ENCODE assay signal across 18 cellular contexts in the genomic region with DNA sequence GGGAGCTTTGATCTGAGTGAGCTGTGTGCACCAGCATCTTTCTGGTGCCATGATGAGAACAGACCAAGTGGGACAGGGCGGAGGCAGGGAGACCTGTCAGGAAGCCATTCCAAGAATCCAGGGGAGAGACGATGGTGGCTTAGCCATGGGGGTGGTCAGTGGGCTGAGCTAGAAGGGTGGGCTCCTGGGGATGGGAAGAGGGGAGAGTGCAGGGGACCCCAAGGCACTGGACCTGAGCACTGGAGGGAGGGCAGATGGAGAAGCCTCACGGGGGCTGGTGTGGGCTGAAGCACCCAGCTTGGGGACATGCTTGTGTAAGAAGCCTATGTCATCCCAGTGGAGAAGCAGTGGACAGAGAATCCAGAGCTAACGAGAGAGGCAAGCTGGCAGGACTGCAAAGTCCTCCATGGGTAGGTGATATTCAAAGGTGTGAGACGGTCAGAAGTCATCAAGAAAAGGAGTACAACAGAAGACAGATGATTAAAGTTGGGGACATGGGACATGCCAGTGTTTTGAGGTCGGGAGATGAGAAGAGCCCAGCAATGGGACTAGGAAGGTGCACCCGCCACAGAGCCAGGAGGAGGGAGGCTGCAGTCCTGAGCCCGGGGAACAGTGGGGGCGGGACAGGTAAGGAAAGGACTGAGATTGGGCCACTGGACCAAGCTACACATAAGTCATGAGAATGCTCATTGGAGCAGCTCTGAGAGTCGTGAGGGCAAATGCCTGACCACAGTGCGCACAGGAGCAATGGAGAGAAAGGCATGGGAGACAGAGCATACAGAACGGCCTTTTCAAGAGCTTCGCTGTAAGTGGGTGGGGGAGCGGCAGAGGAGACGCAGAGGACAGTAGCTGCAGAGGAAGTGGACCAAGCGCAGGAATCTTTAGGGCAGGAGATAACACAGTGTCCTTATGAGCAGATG.
"Had no signal": no experiment of that assay in that cellular context is flagged by ENCODE, and none has a peak within 500 bp of the region (broad histone marks: within the 10 kb centered on the region; RNA-seq: fewer than 3 reads in every experiment).

No MANE protein-coding gene starts in this region.

- H3K36me3 ChIP-seq: brain microvascular endothelial cell, gastrocnemius medialis, neural progenitor cell, upper lobe of left lung had no signal

- DNase-seq: activated CD4-positive, alpha-beta T cell treated with anti-CD3 and anti-CD28 coated beads, Interleukin-2, amount 10 ng/mL, durations not matched to agents 7 days and 5 days; activated naive CD4-positive, alpha-beta T cell; activated naive CD8-positive, alpha-beta T cell treated with anti-CD3 and anti-CD28 coated beads, Interleukin-2, amount 10 ng/mL, durations not matched to agents 7 days and 5 days; brain microvascular endothelial cell; dermis blood vessel endothelial cell; gastrocnemius medialis; mammary epithelial cell; naive B cell; SHP77 treated with DMSO at 0.1 percent for 48 hours; stimulated activated CD4-positive, alpha-beta T cell treated with anti-CD3 and anti-CD28 coated beads, Interleukin-15, amount 100 ng/mL, for 24 hours; stimulated activated CD4-positive, alpha-beta T cell treated with anti-CD3 and anti-CD28 coated beads, Interleukin-4, amount 100 ng/mL, for 1 hour; stimulated activated naive CD4-positive, alpha-beta T cell; substantia nigra; T-helper 17 cell had no signal

- H3K4me2 ChIP-seq: neural progenitor cell had no signal

- H3K9me3 ChIP-seq: gastrocnemius medialis, upper lobe of left lung had no signal

- H3K4me1 ChIP-seq: gastrocnemius medialis, parathyroid adenoma, upper lobe of left lung had no signal

- H3K27me3 ChIP-seq: brain microvascular endothelial cell, gastrocnemius medialis, neural progenitor cell, upper lobe of left lung had no signal

- H3K9ac ChIP-seq: neural progenitor cell, parathyroid adenoma had no signal

- H2AFZ ChIP-seq: neural progenitor cell, parathyroid adenoma had no signal

- H3K27ac ChIP-seq: brain microvascular endothelial cell, gastrocnemius medialis, neural progenitor cell, parathyroid adenoma, upper lobe of left lung had no signal

- ATAC-seq: gastrocnemius medialis, T-helper 17 cell, WTC11 had no signal

- H3K79me2 ChIP-seq: parathyroid adenoma had no signal

- H3K4me3 ChIP-seq: gastrocnemius medialis, neural progenitor cell, upper lobe of left lung had no signal
